In genomic region chr2:97664636-97664970, GRCh38 we compare ENCODE assay signal across 8 cellular contexts. TPM values are rescaled to one million over a fixed set of nuclear protein-coding genes. Genes with fewer than 3 reads are reported as not detected.
A peak's percentile ranks its signal among the peaks of the same experiment; 100 is the strongest.
DNase-seq lines count a peak whose midpoint lies in the region; ATAC-seq and TF ChIP-seq lines count a peak whose summit lies in the region.

No MANE protein-coding gene starts in this region.

- 8 to 13% methylated on average over 21 of the region's 21 CpGs for WGBS in thyroid gland, 2 donors

- DNase-seq in BE2C (no peak), HFF-Myc (ENCODE audit: extremely low read depth, low read depth) (no peak), thyroid gland (no peak), HK-2 (ENCODE audit: unreplicated experiment) (no peak), nucleus accumbens (lab: John Stamatoyannopoulos, UW) (no peak)
- no peak for DNase-seq in activated naive CD8-positive, alpha-beta T cell treated with anti-CD3 and anti-CD28 coated beads for 36 hours

- H3K9me3 Mint-ChIP-seq in activated naive CD8-positive, alpha-beta T cell treated with anti-CD3 and anti-CD28 coated beads for 36 hours, result no peaks in the 10 kb centered on the region

- H3K27me3 ChIP-seq in BE2C (no peaks in the 10 kb centered on the region), layer of hippocampus (ENCODE audit: control insufficient read depth, insufficient read depth, low read length) (no peaks in the 10 kb centered on the region), thyroid gland (no peaks in the 10 kb centered on the region)

- H3K4me1 ChIP-seq in BE2C, result no peaks in the 10 kb centered on the region
- H3K4me1 ChIP-seq in thyroid gland, result peaks cover 18 to 25% of the 10 kb centered on the region in 2 donors

- H3K9me3 ChIP-seq in BE2C (no peaks in the 10 kb centered on the region), thyroid gland (no peaks in the 10 kb centered on the region)

- H3K27ac ChIP-seq in layer of hippocampus (ENCODE audit: low read depth, low read length) (peak overlapping the region; percentile 90), thyroid gland (peak overlapping the region; percentile 96 to 99 (median 96))

- H3K36me3 ChIP-seq in BE2C, result no peaks in the 10 kb centered on the region
- H3K36me3 ChIP-seq in thyroid gland, result no peaks in the 10 kb centered on the region

- no peaks in the 10 kb centered on the region for H3K27me3 Mint-ChIP-seq in activated naive CD8-positive, alpha-beta T cell treated with anti-CD3 and anti-CD28 coated beads for 36 hours

- no peak for ATAC-seq in GM21576 (IDR thresholded peaks at IDR 0.05; ENCODE audit: unreplicated experiment)

- peaks cover 18% of the 10 kb centered on the region for H3K4me1 Mint-ChIP-seq in activated naive CD8-positive, alpha-beta T cell treated with anti-CD3 and anti-CD28 coated beads for 36 hours

- no peak for TF ChIP-seq POLR2A in thyroid gland (IDR thresholded peaks at IDR 0.05)

- peak overlapping the region; percentile 92 for H3K27ac Mint-ChIP-seq in activated naive CD8-positive, alpha-beta T cell treated with anti-CD3 and anti-CD28 coated beads for 36 hours

- H3K4me3 Mint-ChIP-seq in activated naive CD8-positive, alpha-beta T cell treated with anti-CD3 and anti-CD28 coated beads for 36 hours, result peak overlapping the region; percentile 79

- intact Hi-C loops in thyroid gland (cut with DNase I), result no loop called here

- peaks cover 20% of the 10 kb centered on the region for H3K36me3 Mint-ChIP-seq in activated naive CD8-positive, alpha-beta T cell treated with anti-CD3 and anti-CD28 coated beads for 36 hours

- TF ChIP-seq CTCF in BE2C (IDR thresholded peaks at IDR 0.05; ENCODE audit: low read depth, low read length), result no peak
- TF ChIP-seq CTCF in HFF-Myc (IDR thresholded peaks at IDR 0.05; ENCODE audit: low read depth, low read length, missing control alignments), result no peak
- TF ChIP-seq CTCF in thyroid gland (IDR thresholded peaks at IDR 0.05), result peak in 1 of 6 experiments; percentile 14

- peak overlapping the region; percentile 70 for H3K4me3 ChIP-seq in BE2C (ENCODE audit: low read depth, low read length)
- peak overlapping the region; percentile 93 for H3K4me3 ChIP-seq in HFF-Myc (replicated peaks; ENCODE audit: low read depth, low read length)
- H3K4me3 ChIP-seq in thyroid gland (replicated peaks in 1 of 3), result peak overlapping the region in 2 of 3 donors; percentile 68 to 73

RNA-seq across cellular contexts. Expression of gene ACTR1B, which starts 0.8 kb away (rescaled TPM):
- polyA plus RNA-seq in BE2C (2012; ENCODE audit: insufficient read depth, insufficient read length, low read depth), result 58.9 TPM
- 10 to 100 TPM; 85.4 to 89.6 TPM for total RNA-seq in activated naive CD8-positive, alpha-beta T cell treated with anti-CD3 and anti-CD28 coated beads for 36 hours
- total RNA-seq in thyroid gland, result 100 to 1,000 TPM in 1 of 4 donors, 10 to 100 TPM in 3; 64.9 to 106 (median 76.3) TPM

RNA-seq across cellular contexts. Expression of gene C2orf92, which starts 4.9 kb away (rescaled TPM):
- polyA plus RNA-seq in BE2C (2012; ENCODE audit: insufficient read depth, insufficient read length, low read depth), result 1.5 TPM
- total RNA-seq in activated naive CD8-positive, alpha-beta T cell treated with anti-CD3 and anti-CD28 coated beads for 36 hours, result 1 to 10 TPM; 6.1 to 7.3 TPM
- total RNA-seq in thyroid gland, result 10 to 100 TPM in 3 of 4 donors, 1 to 10 TPM in 1; 9.8 to 36.5 (median 30.7) TPM

RNA-seq across cellular contexts. Expression of gene COX5B, which starts 18.7 kb away (rescaled TPM):
- 390 TPM for polyA plus RNA-seq in BE2C (2012; ENCODE audit: insufficient read depth, insufficient read length, low read depth)
- total RNA-seq in activated naive CD8-positive, alpha-beta T cell treated with anti-CD3 and anti-CD28 coated beads for 36 hours, result 100 to 1,000 TPM; 214 to 225 TPM
- total RNA-seq in thyroid gland, result 100 to 1,000 TPM; 216 to 731 (median 586) TPM

RNA-seq across cellular contexts. Expression of gene ZAP70, which starts 48.8 kb away (rescaled TPM):
- polyA plus RNA-seq in BE2C (2012; ENCODE audit: insufficient read depth, insufficient read length, low read depth), result 0.26 TPM
- 100 to 1,000 TPM; 198 to 204 TPM for total RNA-seq in activated naive CD8-positive, alpha-beta T cell treated with anti-CD3 and anti-CD28 coated beads for 36 hours
- total RNA-seq in thyroid gland, result 1 to 10 TPM; 4.0 to 7.6 (median 4.4) TPM
